Comparison of ENCODE assay signal across 8 cellular contexts in the genomic region with DNA sequence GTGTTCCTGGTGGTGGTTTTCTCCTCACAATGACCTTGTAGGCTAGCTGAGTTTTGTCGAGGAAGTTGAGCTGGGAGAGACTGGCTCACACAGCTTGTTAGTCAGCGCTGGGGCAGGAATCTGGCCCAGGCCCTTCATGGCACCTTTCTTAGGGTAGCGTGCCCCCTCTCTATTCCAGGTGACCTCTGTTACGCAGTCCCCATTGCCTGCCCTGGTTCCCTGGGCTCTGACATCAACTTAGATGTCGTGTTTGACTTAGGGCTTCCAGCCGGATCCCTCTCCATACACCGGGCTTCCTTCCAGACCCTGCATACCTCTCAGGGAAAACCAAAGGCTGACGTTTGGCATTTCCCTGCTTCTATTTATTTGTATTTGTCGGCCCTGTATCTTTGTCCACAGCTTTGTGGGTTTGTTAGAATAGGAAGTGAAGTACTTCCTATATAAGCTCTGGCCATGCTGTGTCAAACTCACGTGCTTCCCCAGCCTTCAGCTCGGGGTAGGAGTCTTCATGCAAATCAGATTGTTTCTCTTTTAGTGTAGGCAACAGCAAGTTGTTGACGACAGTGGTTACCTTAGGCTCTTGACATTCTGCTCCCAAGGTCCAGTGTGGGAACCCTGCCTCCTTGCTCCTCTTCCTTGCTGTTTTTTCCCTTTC. TPM values are rescaled to one million over a fixed set of nuclear protein-coding genes. Genes with fewer than 3 reads are reported as not detected.
DNase-seq lines count a peak whose midpoint lies in the region; ATAC-seq, FAIRE-seq and TF ChIP-seq lines count a peak whose summit lies in the region.

No MANE protein-coding gene starts in this region.

- peaks cover 4% of the 10 kb centered on the region for H3K36me3 Mint-ChIP-seq in activated naive CD4-positive, alpha-beta T cell treated with anti-CD3 and anti-CD28 coated beads, Interleukin-2, amount 50 U/mL, for 24 hours
- peaks cover 0 to 4% (median 3%) of the 10 kb centered on the region in 3 donors for H3K36me3 Mint-ChIP-seq in immature natural killer cell

- peak; percentile 55 for ATAC-seq in GM21825 (IDR thresholded peaks at IDR 0.05; ENCODE audit: unreplicated experiment)

- no peaks in the 10 kb centered on the region for H3K27me3 ChIP-seq in Loucy (ENCODE audit: insufficient read depth, low read length, poor library complexity, severe bottlenecking)

- H3F3A ChIP-seq in Loucy (ENCODE audit: low read depth): no peaks in the 10 kb centered on the region

- peaks cover 47% of the 10 kb centered on the region for H3K4me1 ChIP-seq in Loucy (ENCODE audit: insufficient read depth, low read length, poor library complexity, severe bottlenecking)

- peaks cover 79% of the 10 kb centered on the region for H3K79me2 ChIP-seq in Loucy (ENCODE audit: insufficient read depth, low read length)

- H3K9me3 Mint-ChIP-seq in activated naive CD4-positive, alpha-beta T cell treated with anti-CD3 and anti-CD28 coated beads, Interleukin-2, amount 50 U/mL, for 24 hours: peaks cover 5% of the 10 kb centered on the region
- H3K9me3 Mint-ChIP-seq in immature natural killer cell: no peaks in the 10 kb centered on the region

- H3K9me2 ChIP-seq in Loucy (replicated peaks; ENCODE audit: low read depth, low read length): no peaks in the 10 kb centered on the region

- peak overlapping the region; percentile 84 for H3K4me3 Mint-ChIP-seq in activated naive CD4-positive, alpha-beta T cell treated with anti-CD3 and anti-CD28 coated beads, Interleukin-2, amount 50 U/mL, for 24 hours
- peak overlapping the region; percentile 81 to 94 (median 85) for H3K4me3 Mint-ChIP-seq in immature natural killer cell

- H3K27me3 Mint-ChIP-seq in activated naive CD4-positive, alpha-beta T cell treated with anti-CD3 and anti-CD28 coated beads, Interleukin-2, amount 50 U/mL, for 24 hours: no peaks in the 10 kb centered on the region
- peaks cover 5 to 7% (median 6%) of the 10 kb centered on the region in 3 donors for H3K27me3 Mint-ChIP-seq in immature natural killer cell (ENCODE audit: low read depth in 3 of 3)

- FAIRE-seq in GM18507 (lab: Jason Lieb, UNC): peak; percentile 88

- no peaks in the 10 kb centered on the region for H3K36me3 ChIP-seq in Loucy (ENCODE audit: insufficient read depth, low read length)

- no peaks in the 10 kb centered on the region for H3K9me3 ChIP-seq in Loucy (ENCODE audit: insufficient read depth, low read depth, low read length)

- no peak for TF ChIP-seq CTCF in Loucy (conservative IDR thresholded peaks at IDR 0.05; ENCODE audit: low read length)

- no peak overlapping the region for H3K9ac ChIP-seq in Loucy (ENCODE audit: low read depth, low read length, poor library complexity, severe bottlenecking)

- no peak overlapping the region for H2AFZ ChIP-seq in Loucy (ENCODE audit: low read length)

- no peak for DNase-seq in GM18507 (ENCODE audit: extremely low spot score, insufficient read length, low read depth)
- DNase-seq in immature natural killer cell: peak; percentile 65 to 69 (median 69)
- DNase-seq in stimulated activated naive CD4-positive, alpha-beta T cell treated with Interleukin-2 at 50 U/mL for 16 hours (lab: John Stamatoyannopoulos, UW): peak; percentile 27
- DNase-seq in hippocampal formation (lab: John Stamatoyannopoulos, UW): no peak
- DNase-seq in NCI-H2081 (lab: John Stamatoyannopoulos, UW): no peak

- peak overlapping the region; percentile 24 for H3K4me3 ChIP-seq in Loucy (ENCODE audit: low read length, poor library complexity, severe bottlenecking)

- peaks cover 72% of the 10 kb centered on the region for H4K20me1 ChIP-seq in Loucy (ENCODE audit: insufficient read depth, low read length, poor library complexity, severe bottlenecking)

- H3K27ac Mint-ChIP-seq in activated naive CD4-positive, alpha-beta T cell treated with anti-CD3 and anti-CD28 coated beads, Interleukin-2, amount 50 U/mL, for 24 hours: peak overlapping the region; percentile 98
- H3K27ac Mint-ChIP-seq in immature natural killer cell: peak overlapping the region; percentile 97 to 100 (median 98)

- peak overlapping the region; percentile 56 for H3K4me2 ChIP-seq in Loucy (ENCODE audit: low read depth, low read length, poor library complexity, severe bottlenecking)

- peaks cover 98% of the 10 kb centered on the region for H3K4me1 Mint-ChIP-seq in activated naive CD4-positive, alpha-beta T cell treated with anti-CD3 and anti-CD28 coated beads, Interleukin-2, amount 50 U/mL, for 24 hours
- H3K4me1 Mint-ChIP-seq in immature natural killer cell: peaks cover 99 to 100% of the 10 kb centered on the region in 2 donors

RNA-seq across cellular contexts. Expression of gene IGF2R, which starts 12.8 kb away (rescaled TPM):
- polyA plus RNA-seq in immature natural killer cell: 10 to 100 TPM; 17.2 to 54.9 (median 21.4) TPM

Comparison
In these comparisons a context has a peak if more than half of its experiments do, and no peak if none do; other contexts are left out.
1. DNase-seq: peak in immature natural killer cell (3 of 3) and stimulated activated naive CD4-positive, alpha-beta T cell treated with Interleukin-2 at 50 U/mL for 16 hours (single experiment); none in GM18507 (single experiment), hippocampal formation (0 of 2) and NCI-H2081 (0 of 2).